ENCODE assay signal across 1 cellular context in the genomic region with DNA sequence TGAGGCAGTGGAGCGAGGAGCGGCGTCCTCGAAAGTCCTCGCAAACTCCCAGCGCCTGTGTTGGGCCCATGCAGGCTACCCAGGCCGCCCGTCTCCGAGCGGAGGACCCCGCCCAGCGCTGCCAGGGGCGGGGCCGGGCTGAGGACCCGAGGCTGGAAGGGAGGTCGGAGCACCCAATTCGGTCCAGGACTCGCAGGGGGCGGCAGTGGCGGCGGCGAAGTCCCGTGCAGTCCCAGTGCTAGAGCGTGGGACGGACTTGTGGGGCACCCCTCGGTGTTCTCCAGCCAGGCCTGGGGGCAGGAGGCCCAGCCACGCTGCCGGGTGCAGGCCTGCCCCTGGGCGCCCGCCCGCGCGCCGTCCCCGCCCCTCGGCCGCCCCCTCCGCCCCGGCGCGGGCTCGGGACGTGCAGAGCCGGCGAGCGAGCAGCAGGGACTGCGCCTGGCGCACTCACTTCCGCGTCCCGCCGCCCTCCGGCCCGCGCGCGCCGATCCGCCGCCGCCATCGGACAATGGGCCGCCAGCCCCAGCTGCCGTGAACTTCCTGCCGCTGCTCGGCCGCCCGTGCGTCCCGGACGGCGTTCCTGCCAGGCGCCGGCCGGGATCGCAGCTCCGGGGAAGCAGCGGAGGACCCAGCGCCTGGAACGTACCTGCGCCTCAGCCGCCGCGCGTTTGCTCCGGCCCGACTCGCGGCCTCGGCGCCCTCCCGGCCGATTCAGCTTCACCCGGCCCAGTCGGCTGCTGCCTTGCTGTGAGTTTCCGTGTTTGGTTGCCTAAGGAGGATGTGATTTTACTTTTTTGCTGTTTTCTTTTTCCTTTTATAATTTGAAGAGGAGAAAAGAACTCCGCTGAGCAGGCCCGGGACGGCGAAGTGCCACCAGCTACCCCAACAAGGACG.
TF ChIP-seq lines count a peak whose summit lies in the region.

No MANE protein-coding gene starts in this region.

TF ChIP-seq in HepG2, 621 proteins besides CTCF, POLR2A, EP300 and RAD21 (continued from another document and continues in another):
- TF ChIP-seq, protein P1, sequence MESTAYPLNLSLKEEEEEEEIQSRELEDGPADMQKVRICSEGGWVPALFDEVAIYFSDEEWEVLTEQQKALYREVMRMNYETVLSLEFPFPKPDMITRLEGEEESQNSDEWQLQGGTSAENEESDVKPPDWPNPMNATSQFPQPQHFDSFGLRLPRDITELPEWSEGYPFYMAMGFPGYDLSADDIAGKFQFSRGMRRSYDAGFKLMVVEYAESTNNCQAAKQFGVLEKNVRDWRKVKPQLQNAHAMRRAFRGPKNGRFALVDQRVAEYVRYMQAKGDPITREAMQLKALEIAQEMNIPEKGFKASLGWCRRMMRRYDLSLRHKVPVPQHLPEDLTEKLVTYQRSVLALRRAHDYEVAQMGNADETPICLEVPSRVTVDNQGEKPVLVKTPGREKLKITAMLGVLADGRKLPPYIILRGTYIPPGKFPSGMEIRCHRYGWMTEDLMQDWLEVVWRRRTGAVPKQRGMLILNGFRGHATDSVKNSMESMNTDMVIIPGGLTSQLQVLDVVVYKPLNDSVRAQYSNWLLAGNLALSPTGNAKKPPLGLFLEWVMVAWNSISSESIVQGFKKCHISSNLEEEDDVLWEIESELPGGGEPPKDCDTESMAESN (CRISPR knock-in tag; conservative IDR thresholded peaks at IDR 0.05) = peak; percentile 62
- TF ChIP-seq ZFP62 (CRISPR knock-in tag; IDR thresholded peaks at IDR 0.05) (no peak), HOXA7 (CRISPR knock-in tag; IDR thresholded peaks at IDR 0.05) (no peak), SATB2 (CRISPR knock-in tag; IDR thresholded peaks at IDR 0.05) (0 out of 2 replicates have a peak, but pooled peaks have one; percentile 11), HOXA9 (CRISPR knock-in tag; IDR thresholded peaks at IDR 0.05; ENCODE audit: borderline replicate concordance) (no peak), NR2F1 (CRISPR knock-in tag; IDR thresholded peaks at IDR 0.05) (no peak), ZKSCAN5 (CRISPR knock-in tag; IDR thresholded peaks at IDR 0.05) (no peak), KAT2B (IDR thresholded peaks at IDR 0.05; ENCODE audit: borderline replicate concordance, low read depth, low read length) (no peak), PHF21A (CRISPR knock-in tag; IDR thresholded peaks at IDR 0.05) (no peak), FOXA1 (IDR thresholded peaks at IDR 0.05) (no peak), FOXA1 (CRISPR knock-in tag; IDR thresholded peaks at IDR 0.05) (no peak), NFYB (CRISPR knock-in tag; IDR thresholded peaks at IDR 0.05) (no peak), ZNF605 (CRISPR knock-in tag; IDR thresholded peaks at IDR 0.05) (0 out of 2 replicates have a peak, but pooled peaks have one; percentile 62), SOX13 (IDR thresholded peaks at IDR 0.05) (no peak), SOX13 (CRISPR knock-in tag; conservative IDR thresholded peaks at IDR 0.05 in 1 of 2, IDR thresholded peaks at IDR 0.05 in 1 of 2) (no peak), ZNF24 (IDR thresholded peaks at IDR 0.05) (no peak), HHEX (CRISPR knock-in tag; IDR thresholded peaks at IDR 0.05) (no peak), HMG20A (CRISPR knock-in tag; IDR thresholded peaks at IDR 0.05; ENCODE audit: borderline replicate concordance) (no peak), ZNF775 (CRISPR knock-in tag; IDR thresholded peaks at IDR 0.05; ENCODE audit: borderline replicate concordance) (no peak), BORCS8-MEF2B (CRISPR knock-in tag; IDR thresholded peaks at IDR 0.05) (no peak; the same call in 1 of the 2 replicates), CENPX (CRISPR knock-in tag; IDR thresholded peaks at IDR 0.05) (no peak), ZKSCAN8 (CRISPR knock-in tag; IDR thresholded peaks at IDR 0.05; ENCODE audit: borderline replicate concordance) (no peak), ARNT2 (CRISPR knock-in tag; IDR thresholded peaks at IDR 0.05; ENCODE audit: low read depth) (peak; percentile 79), TAF1 (CRISPR knock-in tag; IDR thresholded peaks at IDR 0.05) (peak; percentile 56; the same call in 1 of the 2 replicates), ZNF773 (CRISPR knock-in tag; IDR thresholded peaks at IDR 0.05; ENCODE audit: borderline replicate concordance) (peak; percentile 53; the same call in 1 of the 2 replicates), NCOA1 (CRISPR knock-in tag; IDR thresholded peaks at IDR 0.05) (no peak), TEAD2 (CRISPR knock-in tag; IDR thresholded peaks at IDR 0.05) (peak; percentile 71; the same call in 1 of the 2 replicates), EED (CRISPR knock-in tag; IDR thresholded peaks at IDR 0.05) (0 out of 2 replicates have a peak, but pooled peaks have one; percentile 5), SRSF4 (IDR thresholded peaks at IDR 0.05; ENCODE audit: low read depth, low read length, poor library complexity, severe bottlenecking) (no peak), ZNF224 (CRISPR knock-in tag; IDR thresholded peaks at IDR 0.05) (no peak), NFYC (CRISPR knock-in tag; IDR thresholded peaks at IDR 0.05) (no peak), JARID2 (CRISPR knock-in tag; IDR thresholded peaks at IDR 0.05; ENCODE audit: insufficient replicate concordance) (no peak), PPARG (CRISPR knock-in tag; conservative IDR thresholded peaks at IDR 0.05) (no peak), MYC (CRISPR knock-in tag; IDR thresholded peaks at IDR 0.05; ENCODE audit: borderline replicate concordance) (peak; percentile 47; the same call in 1 of the 2 replicates), NPAS2 (CRISPR knock-in tag; IDR thresholded peaks at IDR 0.05; ENCODE audit: borderline replicate concordance) (no peak), PCBP1 (IDR thresholded peaks at IDR 0.05; ENCODE audit: borderline replicate concordance, low read depth, low read length) (no peak), HDAC2 (CRISPR knock-in tag; IDR thresholded peaks at IDR 0.05) (no peak; the same call in 1 of the 2 replicates), ZNF205 (CRISPR knock-in tag; IDR thresholded peaks at IDR 0.05) (peak; percentile 4; the same call in 1 of the 2 replicates)
- TF ChIP-seq, protein P2, sequence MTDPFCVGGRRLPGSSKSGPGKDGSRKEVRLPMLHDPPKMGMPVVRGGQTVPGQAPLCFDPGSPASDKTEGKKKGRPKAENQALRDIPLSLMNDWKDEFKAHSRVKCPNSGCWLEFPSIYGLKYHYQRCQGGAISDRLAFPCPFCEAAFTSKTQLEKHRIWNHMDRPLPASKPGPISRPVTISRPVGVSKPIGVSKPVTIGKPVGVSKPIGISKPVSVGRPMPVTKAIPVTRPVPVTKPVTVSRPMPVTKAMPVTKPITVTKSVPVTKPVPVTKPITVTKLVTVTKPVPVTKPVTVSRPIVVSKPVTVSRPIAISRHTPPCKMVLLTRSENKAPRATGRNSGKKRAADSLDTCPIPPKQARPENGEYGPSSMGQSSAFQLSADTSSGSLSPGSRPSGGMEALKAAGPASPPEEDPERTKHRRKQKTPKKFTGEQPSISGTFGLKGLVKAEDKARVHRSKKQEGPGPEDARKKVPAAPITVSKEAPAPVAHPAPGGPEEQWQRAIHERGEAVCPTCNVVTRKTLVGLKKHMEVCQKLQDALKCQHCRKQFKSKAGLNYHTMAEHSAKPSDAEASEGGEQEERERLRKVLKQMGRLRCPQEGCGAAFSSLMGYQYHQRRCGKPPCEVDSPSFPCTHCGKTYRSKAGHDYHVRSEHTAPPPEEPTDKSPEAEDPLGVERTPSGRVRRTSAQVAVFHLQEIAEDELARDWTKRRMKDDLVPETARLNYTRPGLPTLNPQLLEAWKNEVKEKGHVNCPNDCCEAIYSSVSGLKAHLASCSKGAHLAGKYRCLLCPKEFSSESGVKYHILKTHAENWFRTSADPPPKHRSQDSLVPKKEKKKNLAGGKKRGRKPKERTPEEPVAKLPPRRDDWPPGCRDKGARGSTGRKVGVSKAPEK (CRISPR knock-in tag; IDR thresholded peaks at IDR 0.05; ENCODE audit: borderline replicate concordance) = no peak
- TF ChIP-seq, protein P3, sequence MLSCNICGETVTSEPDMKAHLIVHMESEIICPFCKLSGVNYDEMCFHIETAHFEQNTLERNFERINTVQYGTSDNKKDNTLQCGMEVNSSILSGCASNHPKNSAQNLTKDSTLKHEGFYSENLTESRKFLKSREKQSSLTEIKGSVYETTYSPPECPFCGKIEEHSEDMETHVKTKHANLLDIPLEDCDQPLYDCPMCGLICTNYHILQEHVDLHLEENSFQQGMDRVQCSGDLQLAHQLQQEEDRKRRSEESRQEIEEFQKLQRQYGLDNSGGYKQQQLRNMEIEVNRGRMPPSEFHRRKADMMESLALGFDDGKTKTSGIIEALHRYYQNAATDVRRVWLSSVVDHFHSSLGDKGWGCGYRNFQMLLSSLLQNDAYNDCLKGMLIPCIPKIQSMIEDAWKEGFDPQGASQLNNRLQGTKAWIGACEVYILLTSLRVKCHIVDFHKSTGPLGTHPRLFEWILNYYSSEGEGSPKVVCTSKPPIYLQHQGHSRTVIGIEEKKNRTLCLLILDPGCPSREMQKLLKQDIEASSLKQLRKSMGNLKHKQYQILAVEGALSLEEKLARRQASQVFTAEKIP (CRISPR knock-in tag; IDR thresholded peaks at IDR 0.05; ENCODE audit: borderline replicate concordance) = no peak
- TF ChIP-seq, protein P4, sequence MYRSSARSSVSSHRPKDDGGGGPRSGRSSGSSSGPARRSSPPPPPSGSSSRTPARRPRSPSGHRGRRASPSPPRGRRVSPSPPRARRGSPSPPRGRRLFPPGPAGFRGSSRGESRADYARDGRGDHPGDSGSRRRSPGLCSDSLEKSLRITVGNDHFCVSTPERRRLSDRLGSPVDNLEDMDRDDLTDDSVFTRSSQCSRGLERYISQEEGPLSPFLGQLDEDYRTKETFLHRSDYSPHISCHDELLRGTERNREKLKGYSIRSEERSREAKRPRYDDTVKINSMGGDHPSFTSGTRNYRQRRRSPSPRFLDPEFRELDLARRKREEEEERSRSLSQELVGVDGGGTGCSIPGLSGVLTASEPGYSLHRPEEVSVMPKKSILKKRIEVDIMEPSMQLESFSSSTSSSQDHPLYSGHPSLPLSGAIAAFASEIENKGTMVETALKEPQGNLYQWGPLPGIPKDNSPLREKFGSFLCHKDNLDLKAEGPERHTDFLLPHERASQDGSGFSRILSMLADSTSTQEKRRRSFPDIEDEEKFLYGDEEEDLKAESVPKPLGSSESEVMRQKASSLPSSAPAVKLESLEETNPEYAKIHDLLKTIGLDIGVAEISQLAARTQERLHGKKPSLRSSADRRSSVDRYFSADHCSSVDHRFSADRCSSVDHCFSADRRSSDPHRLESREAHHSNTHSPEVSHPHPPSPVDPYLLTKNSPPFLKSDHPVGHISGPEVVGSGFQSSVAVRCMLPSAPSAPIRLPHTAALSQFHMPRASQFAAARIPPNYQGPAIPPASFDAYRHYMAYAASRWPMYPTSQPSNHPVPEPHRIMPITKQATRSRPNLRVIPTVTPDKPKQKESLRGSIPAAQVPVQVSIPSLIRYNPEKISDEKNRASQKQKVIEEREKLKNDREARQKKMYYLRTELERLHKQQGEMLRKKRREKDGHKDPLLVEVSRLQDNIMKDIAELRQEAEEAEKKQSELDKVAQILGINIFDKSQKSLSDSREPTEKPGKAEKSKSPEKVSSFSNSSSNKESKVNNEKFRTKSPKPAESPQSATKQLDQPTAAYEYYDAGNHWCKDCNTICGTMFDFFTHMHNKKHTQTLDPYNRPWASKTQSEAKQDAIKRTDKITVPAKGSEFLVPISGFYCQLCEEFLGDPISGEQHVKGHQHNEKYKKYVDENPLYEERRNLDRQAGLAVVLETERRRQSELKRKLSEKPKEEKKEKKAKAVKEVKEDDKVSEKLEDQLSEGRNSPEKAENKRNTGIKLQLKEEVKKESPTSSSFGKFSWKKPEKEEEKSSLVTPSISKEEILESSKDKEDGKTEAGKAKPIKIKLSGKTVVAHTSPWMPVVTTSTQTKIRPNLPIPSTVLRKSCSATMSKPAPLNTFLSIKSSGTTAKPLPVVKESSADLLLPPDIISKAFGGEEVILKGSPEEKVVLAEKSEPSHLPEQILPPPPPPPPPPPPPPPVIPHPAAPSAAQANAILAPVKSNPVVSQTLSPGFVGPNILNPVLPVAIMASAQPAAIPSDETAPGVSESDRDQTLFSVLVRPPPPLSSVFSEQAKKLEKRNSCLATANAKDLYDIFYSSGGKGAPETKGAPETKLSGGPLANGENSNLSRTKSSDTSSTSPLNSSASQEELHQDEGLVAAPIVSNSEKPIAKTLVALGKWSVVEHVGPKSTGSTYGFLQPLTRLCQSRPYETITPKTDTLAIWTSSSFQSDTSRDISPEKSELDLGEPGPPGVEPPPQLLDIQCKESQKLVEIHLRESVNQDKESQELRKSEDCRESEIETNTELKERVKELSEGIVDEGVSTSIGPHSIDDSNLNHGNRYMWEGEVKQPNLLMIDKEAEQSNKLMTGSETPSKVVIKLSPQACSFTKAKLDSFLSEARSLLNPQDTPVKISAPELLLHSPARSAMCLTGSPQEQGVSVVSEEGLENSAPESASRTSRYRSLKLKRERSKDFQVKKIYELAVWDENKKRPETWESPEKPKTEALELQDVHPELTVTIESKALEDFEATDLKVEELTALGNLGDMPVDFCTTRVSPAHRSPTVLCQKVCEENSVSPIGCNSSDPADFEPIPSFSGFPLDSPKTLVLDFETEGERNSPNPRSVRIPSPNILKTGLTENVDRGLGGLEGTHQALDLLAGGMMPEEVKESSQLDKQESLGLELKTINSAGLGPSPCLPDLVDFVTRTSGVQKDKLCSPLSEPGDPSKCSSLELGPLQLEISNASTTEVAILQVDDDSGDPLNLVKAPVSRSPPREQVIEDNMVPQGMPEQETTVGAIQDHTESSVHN (CRISPR knock-in tag; IDR thresholded peaks at IDR 0.05) = no peak
- TF ChIP-seq, protein P5, sequence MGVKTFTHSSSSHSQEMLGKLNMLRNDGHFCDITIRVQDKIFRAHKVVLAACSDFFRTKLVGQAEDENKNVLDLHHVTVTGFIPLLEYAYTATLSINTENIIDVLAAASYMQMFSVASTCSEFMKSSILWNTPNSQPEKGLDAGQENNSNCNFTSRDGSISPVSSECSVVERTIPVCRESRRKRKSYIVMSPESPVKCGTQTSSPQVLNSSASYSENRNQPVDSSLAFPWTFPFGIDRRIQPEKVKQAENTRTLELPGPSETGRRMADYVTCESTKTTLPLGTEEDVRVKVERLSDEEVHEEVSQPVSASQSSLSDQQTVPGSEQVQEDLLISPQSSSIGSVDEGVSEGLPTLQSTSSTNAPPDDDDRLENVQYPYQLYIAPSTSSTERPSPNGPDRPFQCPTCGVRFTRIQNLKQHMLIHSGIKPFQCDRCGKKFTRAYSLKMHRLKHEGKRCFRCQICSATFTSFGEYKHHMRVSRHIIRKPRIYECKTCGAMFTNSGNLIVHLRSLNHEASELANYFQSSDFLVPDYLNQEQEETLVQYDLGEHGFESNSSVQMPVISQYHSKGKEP (CRISPR knock-in tag; IDR thresholded peaks at IDR 0.05) = no peak
- TF ChIP-seq, protein P6, sequence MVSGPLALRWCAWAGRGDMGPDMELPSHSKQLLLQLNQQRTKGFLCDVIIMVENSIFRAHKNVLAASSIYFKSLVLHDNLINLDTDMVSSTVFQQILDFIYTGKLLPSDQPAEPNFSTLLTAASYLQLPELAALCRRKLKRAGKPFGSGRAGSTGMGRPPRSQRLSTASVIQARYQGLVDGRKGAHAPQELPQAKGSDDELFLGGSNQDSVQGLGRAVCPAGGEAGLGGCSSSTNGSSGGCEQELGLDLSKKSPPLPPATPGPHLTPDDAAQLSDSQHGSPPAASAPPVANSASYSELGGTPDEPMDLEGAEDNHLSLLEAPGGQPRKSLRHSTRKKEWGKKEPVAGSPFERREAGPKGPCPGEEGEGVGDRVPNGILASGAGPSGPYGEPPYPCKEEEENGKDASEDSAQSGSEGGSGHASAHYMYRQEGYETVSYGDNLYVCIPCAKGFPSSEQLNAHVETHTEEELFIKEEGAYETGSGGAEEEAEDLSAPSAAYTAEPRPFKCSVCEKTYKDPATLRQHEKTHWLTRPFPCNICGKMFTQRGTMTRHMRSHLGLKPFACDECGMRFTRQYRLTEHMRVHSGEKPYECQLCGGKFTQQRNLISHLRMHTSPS (CRISPR knock-in tag; IDR thresholded peaks at IDR 0.05; ENCODE audit: low read depth) = no peak; the same call in 1 of the 2 replicates
